19 cellular contexts compared by ENCODE assay signal in the genomic region with DNA sequence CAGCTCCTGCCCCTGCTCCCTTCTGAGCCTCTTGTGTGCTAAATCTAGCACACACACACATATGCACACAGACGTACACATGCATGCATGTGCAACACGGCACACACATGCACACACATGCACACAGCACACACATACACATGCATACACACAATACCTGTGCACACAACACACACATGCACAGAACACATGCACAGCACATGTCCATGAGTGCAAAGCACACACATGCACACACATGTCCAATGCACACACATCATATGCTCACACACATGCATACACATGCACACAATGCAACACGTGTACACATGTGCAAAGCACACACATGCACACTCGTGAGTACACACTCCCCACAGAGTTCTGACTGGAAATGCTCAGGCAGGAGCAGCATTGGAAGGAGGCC.
A peak's percentile ranks its signal among the peaks of the same experiment; 100 is the strongest.
DNase-seq lines count a peak whose midpoint lies in the region; ATAC-seq, FAIRE-seq and TF ChIP-seq lines count a peak whose summit lies in the region.
"Had no signal": no experiment of that assay in that cellular context is flagged by ENCODE, and none has a peak within 500 bp of the region (broad histone marks: within the 10 kb centered on the region; RNA-seq: fewer than 3 reads in every experiment).

No MANE protein-coding gene starts in this region.

- TF ChIP-seq CTCF in chondrocyte (IDR thresholded peaks at IDR 0.05) = no peak

- DNase-seq in HTR-8/SVneo (ENCODE audit: insufficient read length, low spot score) = no peak
- peak; percentile 32 for DNase-seq in chondrocyte (ENCODE audit: low spot score)
- DNase-seq in naive thymus-derived CD4-positive, alpha-beta T cell = no peak
- no peak for DNase-seq in NCI-H1417 (lab: John Stamatoyannopoulos, UW)
- no peak for DNase-seq in DMS79 treated with DMSO at 0.1 percent for 48 hours (lab: John Stamatoyannopoulos, UW)
- DNase-seq in Kasumi-1 (lab: John Stamatoyannopoulos, UW) = no peak
- DNase-seq: ACHN; C1 segment of cervical spinal cord; Calu3; CD4-positive, alpha-beta T cell; DMS 273 treated with DMSO at 0.1 percent for 48 hours; DND-41; GDM1; GOT3; HFFc6 had no signal

- H3K27me3 ChIP-seq in BLaER1 = no peaks in the 10 kb centered on the region
- no peaks in the 10 kb centered on the region for H3K27me3 ChIP-seq in naive thymus-derived CD4-positive, alpha-beta T cell (ENCODE audit: control insufficient read depth in 2 of 2, insufficient read depth in 2 of 2, low read length in 2 of 2)

- no peak overlapping the region for H3K27ac Mint-ChIP-seq in chondrocyte (ENCODE audit: unreplicated experiment)
- H3K27ac Mint-ChIP-seq in naive thymus-derived CD4-positive, alpha-beta T cell = no peak overlapping the region
- H3K27ac Mint-ChIP-seq: CD4-positive, alpha-beta T cell; HFFc6 had no signal

- no peaks in the 10 kb centered on the region for H3K9me3 Mint-ChIP-seq in chondrocyte (ENCODE audit: low read depth)
- H3K9me3 Mint-ChIP-seq in naive thymus-derived CD4-positive, alpha-beta T cell = no peaks in the 10 kb centered on the region
- H3K9me3 Mint-ChIP-seq: CD4-positive, alpha-beta T cell; HFFc6 had no signal

- H3K4me1 ChIP-seq in BLaER1 = peaks cover 57% of the 10 kb centered on the region
- no peaks in the 10 kb centered on the region for H3K4me1 ChIP-seq in naive thymus-derived CD4-positive, alpha-beta T cell (ENCODE audit: control insufficient read depth in 2 of 2, insufficient read depth in 2 of 2, low read length in 2 of 2)
- H3K4me1 ChIP-seq: HAP-1 had no signal

- peak; percentile 86 for FAIRE-seq in HTR-8/SVneo (lab: Jason Lieb, UNC)
- FAIRE-seq: K562 had no signal

- H3K4me3 ChIP-seq in BLaER1 = no peak overlapping the region
- H3K4me3 ChIP-seq in naive thymus-derived CD4-positive, alpha-beta T cell (ENCODE audit: low read length) = no peak overlapping the region
- H3K4me3 ChIP-seq: HAP-1, K562 had no signal

- H3K27ac ChIP-seq in BLaER1 = no peak overlapping the region
- H3K27ac ChIP-seq in naive thymus-derived CD4-positive, alpha-beta T cell (ENCODE audit: low read depth, low read length) = no peak overlapping the region

- H3K36me3 Mint-ChIP-seq in chondrocyte (ENCODE audit: low read depth) = no peaks in the 10 kb centered on the region
- H3K36me3 Mint-ChIP-seq in naive thymus-derived CD4-positive, alpha-beta T cell = no peaks in the 10 kb centered on the region

- H3K4me1 Mint-ChIP-seq in chondrocyte (ENCODE audit: low read depth) = no peaks in the 10 kb centered on the region
- peaks cover 0 to 2% (median 0%) of the 10 kb centered on the region in 7 donors for H3K4me1 Mint-ChIP-seq in naive thymus-derived CD4-positive, alpha-beta T cell

- CTCF ChIA-PET in naive thymus-derived CD4-positive, alpha-beta T cell (lab: Charles Lee) = no interaction called here

- H3K27me3 Mint-ChIP-seq in chondrocyte (ENCODE audit: low read depth) = peaks cover 18% of the 10 kb centered on the region
- peaks cover 0 to 12% (median 9%) of the 10 kb centered on the region in 5 donors for H3K27me3 Mint-ChIP-seq in naive thymus-derived CD4-positive, alpha-beta T cell

- no peak overlapping the region for H3K4me3 Mint-ChIP-seq in chondrocyte (ENCODE audit: unreplicated experiment)
- H3K4me3 Mint-ChIP-seq in naive thymus-derived CD4-positive, alpha-beta T cell = no peak overlapping the region
- H3K4me3 Mint-ChIP-seq: CD4-positive, alpha-beta T cell; HFFc6 had no signal

- no peaks in the 10 kb centered on the region for H4K20me1 ChIP-seq in BLaER1

- H3K9ac ChIP-seq in BLaER1 = no peak overlapping the region

- H3K4me2 ChIP-seq in BLaER1 = peak overlapping the region; percentile 62; the same call in 1 of the 2 replicates

- H3K9me3 ChIP-seq in BLaER1 = no peaks in the 10 kb centered on the region
- H3K9me3 ChIP-seq in naive thymus-derived CD4-positive, alpha-beta T cell (ENCODE audit: control insufficient read depth in 2 of 3, low read length in 3 of 3) = no peaks in the 10 kb centered on the region
- H3K9me3 ChIP-seq: HAP-1 had no signal

- POLR2A ChIA-PET in naive thymus-derived CD4-positive, alpha-beta T cell (lab: Charles Lee) = no interaction called here

- intact Hi-C loops in naive thymus-derived CD4-positive, alpha-beta T cell (cut with micrococcal nuclease) = no loop called here

- no peaks in the 10 kb centered on the region for H3K36me3 ChIP-seq in BLaER1
- no peaks in the 10 kb centered on the region for H3K36me3 ChIP-seq in naive thymus-derived CD4-positive, alpha-beta T cell (ENCODE audit: control insufficient read depth in 2 of 3, insufficient read depth in 3 of 3, low read length in 3 of 3)
- H3K36me3 ChIP-seq: HAP-1 had no signal

- ATAC-seq in naive thymus-derived CD4-positive, alpha-beta T cell = peak; percentile 16
- ATAC-seq in GM18868 (IDR thresholded peaks at IDR 0.05; ENCODE audit: unreplicated experiment) = no peak
- ATAC-seq: K562 had no signal
